In genomic region chr9:74942801-74943200, GRCh38 we compare ENCODE assay signal across 11 cellular contexts. TPM values are rescaled to one million over a fixed set of nuclear protein-coding genes. Genes with fewer than 3 reads are reported as not detected.
DNase-seq lines count a peak whose midpoint lies in the region; ATAC-seq and TF ChIP-seq lines count a peak whose summit lies in the region.
"Had no signal": no experiment of that assay in that cellular context is flagged by ENCODE, and none has a peak within 500 bp of the region (broad histone marks: within the 10 kb centered on the region; RNA-seq: fewer than 3 reads in every experiment).

No MANE protein-coding gene starts in this region.

- H4K20me1 ChIP-seq in DND-41 (ENCODE audit: insufficient read depth, low read length) = peaks cover 2% of the 10 kb centered on the region; the same call in 1 of the 2 replicates

- H2AFZ ChIP-seq in DND-41 (ENCODE audit: low read depth, low read length) (no peak overlapping the region), mesenchymal stem cell (ENCODE audit: low read depth, low read length) (no peak overlapping the region)

- TF ChIP-seq CTCF in DND-41 (IDR thresholded peaks at IDR 0.05; ENCODE audit: borderline replicate concordance, extremely low read depth, low read length, poor library complexity, severe bottlenecking) = no peak

- H3K27me3 ChIP-seq in DND-41 (ENCODE audit: insufficient read depth, low read length, poor library complexity) (no peaks in the 10 kb centered on the region), mesenchymal stem cell (ENCODE audit: control insufficient read depth in 1 of 2, insufficient read depth in 1 of 2, low read length in 2 of 2) (no peaks in the 10 kb centered on the region)

- H3K9ac ChIP-seq in DND-41 (ENCODE audit: low read depth, low read length) = no peak overlapping the region
- no peak overlapping the region for H3K9ac ChIP-seq in mesenchymal stem cell (ENCODE audit: low read length)

- H4K91ac ChIP-seq in mesenchymal stem cell (ENCODE audit: low read length) = no peak overlapping the region

- 68% methylated on average over 1 of the region's 3 CpGs for WGBS in mesenchymal stem cell

- H4K8ac ChIP-seq in mesenchymal stem cell (ENCODE audit: low read length) = no peak overlapping the region

- ATAC-seq in DND-41 (ENCODE audit: insufficient read depth, low read depth) (peak; percentile 53; the same call in 2 of the 3 replicates), left colon (no peak)
- ATAC-seq in activated T-helper 17 cell treated with anti-CD3 and anti-CD28 coated beads, Interleukin-2, amount 50 U/mL, for 72 hours (replicated peaks) = peak; percentile 97

- H2BK15ac ChIP-seq in mesenchymal stem cell (ENCODE audit: low read depth, poor library complexity, severe bottlenecking) = no peak overlapping the region

- no peak overlapping the region for H2BK120ac ChIP-seq in mesenchymal stem cell (ENCODE audit: low read depth, low read length)

- peaks cover 4% of the 10 kb centered on the region for H3K9me3 Mint-ChIP-seq in activated T-helper 17 cell treated with anti-CD3 and anti-CD28 coated beads, Interleukin-2, amount 50 U/mL, for 72 hours

- H3K36me3 ChIP-seq in DND-41 (ENCODE audit: insufficient read depth, low read length) = peaks cover 2% of the 10 kb centered on the region; the same call in 1 of the 2 replicates
- H3K36me3 ChIP-seq in mesenchymal stem cell (ENCODE audit: control insufficient read depth in 1 of 2, insufficient read depth in 2 of 2, low read depth in 1 of 2, low read length in 2 of 2) = no peaks in the 10 kb centered on the region

- no peak overlapping the region for H3K27ac ChIP-seq in DND-41 (ENCODE audit: low read length)
- no peak overlapping the region for H3K27ac ChIP-seq in mesenchymal stem cell (ENCODE audit: low read length, poor library complexity, severe bottlenecking)

- intact Hi-C loops in left colon (cut with DNase I, micrococcal nuclease) = no loop called here

- no peak overlapping the region for H2BK12ac ChIP-seq in mesenchymal stem cell (ENCODE audit: low read length in 2 of 2)

- H3K18ac ChIP-seq in mesenchymal stem cell (ENCODE audit: low read depth in 1 of 2, low read length in 2 of 2) = no peak overlapping the region

- H3K4me3 ChIP-seq in DND-41 (ENCODE audit: low read depth in 1 of 2, low read length in 2 of 2) (no peak overlapping the region), mesenchymal stem cell (ENCODE audit: insufficient read depth in 1 of 2, low read depth in 1 of 2, low read length in 2 of 2) (no peak overlapping the region)

- peak overlapping the region; percentile 41 for H3K4me3 Mint-ChIP-seq in activated T-helper 17 cell treated with anti-CD3 and anti-CD28 coated beads, Interleukin-2, amount 50 U/mL, for 72 hours

- no peaks in the 10 kb centered on the region for H3K4me1 ChIP-seq in DND-41 (ENCODE audit: insufficient read depth, low read length)
- no peaks in the 10 kb centered on the region for H3K4me1 ChIP-seq in mesenchymal stem cell (ENCODE audit: control insufficient read depth, insufficient read depth, low read depth, low read length)

- peaks cover 10% of the 10 kb centered on the region for H3K36me3 Mint-ChIP-seq in activated T-helper 17 cell treated with anti-CD3 and anti-CD28 coated beads, Interleukin-2, amount 50 U/mL, for 72 hours (ENCODE audit: low read depth)

- H3K4me1 Mint-ChIP-seq in activated T-helper 17 cell treated with anti-CD3 and anti-CD28 coated beads, Interleukin-2, amount 50 U/mL, for 72 hours = peaks cover 11% of the 10 kb centered on the region

- no peak overlapping the region for H3K23ac ChIP-seq in mesenchymal stem cell (ENCODE audit: low read length in 2 of 2)

- no peak overlapping the region for H2BK5ac ChIP-seq in mesenchymal stem cell (ENCODE audit: low read depth, low read length, poor library complexity, severe bottlenecking)

- peak overlapping the region; percentile 82 for H3K27ac Mint-ChIP-seq in activated T-helper 17 cell treated with anti-CD3 and anti-CD28 coated beads, Interleukin-2, amount 50 U/mL, for 72 hours

- no peaks in the 10 kb centered on the region for H3K79me1 ChIP-seq in mesenchymal stem cell (replicated peaks; ENCODE audit: low read length, poor library complexity, severe bottlenecking)

- H2AK5ac ChIP-seq in mesenchymal stem cell (ENCODE audit: low read length, severe bottlenecking) = no peak overlapping the region

- no peaks in the 10 kb centered on the region for H3K79me2 ChIP-seq in DND-41 (ENCODE audit: insufficient read depth, low read length)

- H3K9me3 ChIP-seq in DND-41 (ENCODE audit: insufficient read depth, low read length, severe bottlenecking) (no peaks in the 10 kb centered on the region), mesenchymal stem cell (ENCODE audit: control insufficient read depth, low read length) (no peaks in the 10 kb centered on the region)

- no peak overlapping the region for H3K14ac ChIP-seq in mesenchymal stem cell (ENCODE audit: low read length in 2 of 2)

- H3K4me2 ChIP-seq in DND-41 (ENCODE audit: insufficient read depth, low read length) = no peak overlapping the region
- H3K4me2 ChIP-seq in mesenchymal stem cell (ENCODE audit: low read length, poor library complexity, severe bottlenecking) = no peak overlapping the region

- no peaks in the 10 kb centered on the region for H3K27me3 Mint-ChIP-seq in activated T-helper 17 cell treated with anti-CD3 and anti-CD28 coated beads, Interleukin-2, amount 50 U/mL, for 72 hours

- DNase-seq in DND-41 = no peak
- peak; percentile 40 for DNase-seq in MV-4-11 (lab: John Stamatoyannopoulos, UW)
- DNase-seq in mesenchymal stem cell = peak; percentile 55
- DNase-seq in left colon = no peak
- DNase-seq in SK-N-DZ (ENCODE audit: low spot score) = no peak
- DNase-seq in NCI-H2081 treated with DMSO at 0.1 percent for 48 hours (lab: John Stamatoyannopoulos, UW) = no peak
- DNase-seq in mucosa of gallbladder (ENCODE audit: low spot score) = no peak
- DNase-seq: hypothalamus, NCI-H2171 treated with DMSO at 0.1 percent for 48 hours had no signal

- H3K4ac ChIP-seq in mesenchymal stem cell (ENCODE audit: low read depth in 1 of 2, low read length in 2 of 2) = no peak overlapping the region

RNA-seq across cellular contexts. Expression of gene C9orf40, which starts 9.9 kb away (rescaled TPM):
- total RNA-seq in activated T-helper 17 cell treated with anti-CD3 and anti-CD28 coated beads, Interleukin-2, amount 50 U/mL, for 72 hours = 10 to 100 TPM; 10.4 to 21.3 TPM
- 4.3 TPM for polyA plus RNA-seq in mesenchymal stem cell (2013, experiment 1 of 2)
- polyA plus RNA-seq in mesenchymal stem cell (2013, experiment 2 of 2) = 4.7 TPM
- 10 to 100 TPM in 1 of 2 donors, 1 to 10 TPM in 1; 9.6 to 10.7 TPM for total RNA-seq in left colon
- 13.8 and 15.1 TPM in 2 replicates for polyA plus RNA-seq in SK-N-DZ (2014; cell fraction: cytosol; rRNA removed)
- polyA plus RNA-seq in SK-N-DZ (2014; cell fraction: nucleus; rRNA removed) = 13.3 and 13.7 TPM in 2 replicates
- total RNA-seq in mucosa of gallbladder = 5.0 TPM

RNA-seq across cellular contexts. Expression of gene TRPM6, which starts 55.1 kb away (rescaled TPM):
- under 1 TPM; 0.02 to 0.19 TPM for total RNA-seq in activated T-helper 17 cell treated with anti-CD3 and anti-CD28 coated beads, Interleukin-2, amount 50 U/mL, for 72 hours
- 0.07 TPM for polyA plus RNA-seq in mesenchymal stem cell (2013, experiment 1 of 2)
- polyA plus RNA-seq in mesenchymal stem cell (2013, experiment 2 of 2) = 0.08 TPM
- total RNA-seq in left colon = 10 to 100 TPM; 48.0 to 88.4 TPM
- polyA plus RNA-seq in SK-N-DZ (2014; cell fraction: cytosol; rRNA removed) = not detected in 2 replicates
- polyA plus RNA-seq in SK-N-DZ (2014; cell fraction: nucleus; rRNA removed) = 0.01 TPM in 1 of 2 replicates, not detected in the other
- total RNA-seq in mucosa of gallbladder = 0.29 TPM
- polyA plus RNA-seq: neural cell had no signal

Comparison
In these comparisons a context has a peak if more than half of its experiments do, and no peak if none do; other contexts are left out.
1. DNase-seq: peak in MV-4-11 (single experiment) and mesenchymal stem cell (single experiment); none in DND-41 (single experiment), left colon (0 of 2), SK-N-DZ (single experiment), NCI-H2081 treated with DMSO at 0.1 percent for 48 hours (single experiment) and mucosa of gallbladder (single experiment).
2. RNA of gene TRPM6, which starts 55.1 kb away (total RNA-seq): 48.0 to 88.4 TPM in left colon; 0.29 TPM in mucosa of gallbladder (single experiment) and 0.02 to 0.19 TPM in activated T-helper 17 cell treated with anti-CD3 and anti-CD28 coated beads, Interleukin-2, amount 50 U/mL, for 72 hours; every median in the first group is over 10 times any median in the second.